Comparison of ENCODE assay signal across 20 cellular contexts in the genomic region with DNA sequence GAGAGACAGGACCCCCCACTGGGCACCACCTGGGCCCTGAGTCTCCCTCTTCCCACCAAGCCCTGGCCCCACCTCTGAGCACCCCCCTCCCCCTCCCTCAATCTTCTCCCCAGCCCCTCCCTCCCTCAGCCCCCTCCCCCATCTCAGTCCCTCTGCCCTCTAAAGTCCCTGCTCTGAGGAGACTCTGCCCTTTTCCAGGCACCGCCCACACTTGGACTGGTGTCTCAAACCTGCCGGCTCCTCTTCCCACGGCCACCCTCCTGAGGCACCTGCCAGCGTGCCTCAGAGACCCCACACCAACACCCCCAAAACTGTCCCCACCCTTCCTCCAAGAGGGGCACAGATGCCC. TPM values are rescaled to one million over a fixed set of nuclear protein-coding genes. Genes with fewer than 3 reads are reported as not detected.
A peak's percentile ranks its signal among the peaks of the same experiment; 100 is the strongest.
DNase-seq lines count a peak whose midpoint lies in the region; ATAC-seq, FAIRE-seq and TF ChIP-seq lines count a peak whose summit lies in the region.
"Had no signal": no experiment of that assay in that cellular context is flagged by ENCODE, and none has a peak within 500 bp of the region (broad histone marks: within the 10 kb centered on the region; RNA-seq: fewer than 3 reads in every experiment).

No MANE protein-coding gene starts in this region.

- POLR2A ChIA-PET in A549 (lab: Yijun Ruan, JAX), result no interaction called here

- no peaks in the 10 kb centered on the region for H3K36me3 ChIP-seq in GM23338 (ENCODE audit: insufficient read depth)
- H3K36me3 ChIP-seq in SK-N-MC (ENCODE audit: insufficient read depth, low read length), result no peaks in the 10 kb centered on the region
- H3K36me3 ChIP-seq: breast epithelium, SJCRH30, thyroid gland had no signal

- peaks cover 5% of the 10 kb centered on the region for H3K27me3 ChIP-seq in GM23338 (ENCODE audit: insufficient read depth)

- 37% methylated on average over 4 of the region's 4 CpGs for WGBS in A549 (ENCODE audit: missing lambda C conversion rate)

- TF ChIP-seq CTCF in A549 (IDR thresholded peaks at IDR 0.05) (no peak), GM23338 (conservative IDR thresholded peaks at IDR 0.05; ENCODE audit: low read depth in 2 of 2) (no peak)

- no peaks in the 10 kb centered on the region for H4K20me1 ChIP-seq in GM23338 (replicated peaks; ENCODE audit: insufficient read depth)

- no peaks in the 10 kb centered on the region for H3K79me2 ChIP-seq in GM23338 (replicated peaks; ENCODE audit: insufficient read depth)

- H3K27ac Mint-ChIP-seq in GM23338, result no peak overlapping the region
- H3K27ac Mint-ChIP-seq in activated T-cell treated with anti-CD3 and anti-CD28 coated beads, Interleukin-2, amount 50 U/mL, for 24 hours, result no peak overlapping the region
- H3K27ac Mint-ChIP-seq: CD8-positive, alpha-beta memory T cell had no signal

- H3K4me2 ChIP-seq in A549 (peak overlapping the region; percentile 91), GM23338 (peak overlapping the region; percentile 94)

- no peaks in the 10 kb centered on the region; the same call in 2 of the 3 replicates for H3K36me3 Mint-ChIP-seq in GM23338 (ENCODE audit: low read depth)
- no peaks in the 10 kb centered on the region for H3K36me3 Mint-ChIP-seq in activated T-cell treated with anti-CD3 and anti-CD28 coated beads, Interleukin-2, amount 50 U/mL, for 24 hours (ENCODE audit: low read depth)
- H3K36me3 Mint-ChIP-seq: CD8-positive, alpha-beta memory T cell had no signal

- ATAC-seq in A549, result peak in 1 of 2 experiments; percentile 5; a peak in 1 of 6 replicates
- peak; percentile 18 for ATAC-seq in GM23338
- ATAC-seq in esophagus mucosa, result no peak
- ATAC-seq: foreskin keratinocyte, left colon had no signal

- no peak for DNase-seq in A549 (ENCODE audit: low read depth in 1 of 2, low spot score in 1 of 2)
- DNase-seq in GM23338 (ENCODE audit: low spot score), result peak; percentile 60
- DNase-seq in SK-N-MC (ENCODE audit: low read depth, low spot score), result no peak
- no peak for DNase-seq in SIG-M5 treated with dmso at 0.1 percent for 504 hours (lab: John Stamatoyannopoulos, UW; ENCODE audit: unreplicated experiment)
- DNase-seq in NCI-H345 treated with DMSO at 0.1 percent for 48 hours (lab: John Stamatoyannopoulos, UW; ENCODE audit: unreplicated experiment), result no peak
- DNase-seq in activated T-cell treated with anti-CD3 and anti-CD28 coated beads, Interleukin-2, amount 50 U/mL, for 24 hours, result no peak
- DNase-seq: CD8-positive, alpha-beta memory T cell; dermis blood vessel endothelial cell; DND-41; foreskin keratinocyte; left colon; NCI-H1436; NCI-H526 treated with DMSO at 0.1 percent for 48 hours; SJCRH30; thyroid gland had no signal

- no peak for TF ChIP-seq EP300 in A549 (IDR thresholded peaks at IDR 0.05)

- no peak for TF ChIP-seq RAD21 in A549 (conservative IDR thresholded peaks at IDR 0.05 in 1 of 2, IDR thresholded peaks at IDR 0.05 in 1 of 2)

- H3K9me2 ChIP-seq in GM23338 (ENCODE audit: insufficient read depth), result no peaks in the 10 kb centered on the region

- H3F3A ChIP-seq in GM23338 (replicated peaks; ENCODE audit: low read depth), result peaks cover 3% of the 10 kb centered on the region

- H3K27ac ChIP-seq in A549 (peak overlapping the region in 1 of 2 experiments; percentile 77; a peak in 1 of 6 replicates), GM23338 (ENCODE audit: low read depth) (no peak overlapping the region), SK-N-MC (no peak overlapping the region)
- H3K27ac ChIP-seq: breast epithelium, epithelial cell of prostate, foreskin keratinocyte, SJCRH30, thyroid gland had no signal

- FAIRE-seq in A549 (lab: Jason Lieb, UNC), result no peak
- FAIRE-seq: HTR-8/SVneo had no signal

- H3K4me3 Mint-ChIP-seq in GM23338, result peak overlapping the region; percentile 54; the same call in 2 of the 3 replicates
- no peak overlapping the region for H3K4me3 Mint-ChIP-seq in activated T-cell treated with anti-CD3 and anti-CD28 coated beads, Interleukin-2, amount 50 U/mL, for 24 hours

- H2AFZ ChIP-seq in GM23338, result no peak overlapping the region

- peaks cover 26% of the 10 kb centered on the region for H3K27me3 Mint-ChIP-seq in GM23338 (ENCODE audit: insufficient read depth, low read depth, poor library complexity)
- H3K27me3 Mint-ChIP-seq in activated T-cell treated with anti-CD3 and anti-CD28 coated beads, Interleukin-2, amount 50 U/mL, for 24 hours, result peaks cover 47% of the 10 kb centered on the region

- peaks cover 12% of the 10 kb centered on the region; the same call in 2 of the 3 replicates for H3K4me1 ChIP-seq in A549
- H3K4me1 ChIP-seq in GM23338 (ENCODE audit: insufficient read depth), result peaks cover 32% of the 10 kb centered on the region
- H3K4me1 ChIP-seq: foreskin keratinocyte, SJCRH30 had no signal

- H3K4me1 Mint-ChIP-seq in GM23338, result peaks cover 36% of the 10 kb centered on the region
- peaks cover 12% of the 10 kb centered on the region for H3K4me1 Mint-ChIP-seq in activated T-cell treated with anti-CD3 and anti-CD28 coated beads, Interleukin-2, amount 50 U/mL, for 24 hours (ENCODE audit: low read depth)

- no peaks in the 10 kb centered on the region; the same call in 2 of the 3 replicates for H3K9me3 Mint-ChIP-seq in GM23338
- H3K9me3 Mint-ChIP-seq in activated T-cell treated with anti-CD3 and anti-CD28 coated beads, Interleukin-2, amount 50 U/mL, for 24 hours, result no peaks in the 10 kb centered on the region

- no peaks in the 10 kb centered on the region for H3K9me3 ChIP-seq in A549
- H3K9me3 ChIP-seq in SK-N-MC (ENCODE audit: low read depth, low read length), result no peaks in the 10 kb centered on the region
- no peaks in the 10 kb centered on the region for H3K9me3 ChIP-seq in iPS-18c (ENCODE audit: control insufficient read depth, insufficient read depth, low read length)
- H3K9me3 ChIP-seq: breast epithelium, SJCRH30, thyroid gland had no signal

- H3K9ac ChIP-seq in SK-N-MC (ENCODE audit: insufficient read length), result no peak overlapping the region

- peak overlapping the region; percentile 51; the same call in 2 of the 3 replicates for H3K4me3 ChIP-seq in A549
- H3K4me3 ChIP-seq in GM23338, result peak overlapping the region; percentile 61
- H3K4me3 ChIP-seq in SK-N-MC, result peak overlapping the region; percentile 81
- peak overlapping the region; percentile 53; the same call in 1 of the 2 replicates for H3K4me3 ChIP-seq in iPS-18c (ENCODE audit: insufficient read depth, low read depth, low read length)
- H3K4me3 ChIP-seq: SJCRH30 had no signal

- TF ChIP-seq POLR2A in A549 (IDR thresholded peaks at IDR 0.05; ENCODE audit: low read length), result no peak

- CTCF ChIA-PET in A549 (lab: Yijun Ruan, JAX), result interaction anchor here (1.7 to 4.6 kb wide), 3 partner anchors 14 to 90 kb away, joined by 3 to 33 read pairs (median 33); no protein-coding TSS in a partner anchor

TF ChIP-seq in A549, 52 proteins besides CTCF, POLR2A, EP300 and RAD21:
- no peak for TF ChIP-seq KDM5A (IDR thresholded peaks at IDR 0.05)
TF ChIP-seq in A549: peak in this region for 0.

TF ChIP-seq in GM23338, 12 proteins besides CTCF, POLR2A, EP300 and RAD21 (continues in another document):
- TF ChIP-seq, protein P1, sequence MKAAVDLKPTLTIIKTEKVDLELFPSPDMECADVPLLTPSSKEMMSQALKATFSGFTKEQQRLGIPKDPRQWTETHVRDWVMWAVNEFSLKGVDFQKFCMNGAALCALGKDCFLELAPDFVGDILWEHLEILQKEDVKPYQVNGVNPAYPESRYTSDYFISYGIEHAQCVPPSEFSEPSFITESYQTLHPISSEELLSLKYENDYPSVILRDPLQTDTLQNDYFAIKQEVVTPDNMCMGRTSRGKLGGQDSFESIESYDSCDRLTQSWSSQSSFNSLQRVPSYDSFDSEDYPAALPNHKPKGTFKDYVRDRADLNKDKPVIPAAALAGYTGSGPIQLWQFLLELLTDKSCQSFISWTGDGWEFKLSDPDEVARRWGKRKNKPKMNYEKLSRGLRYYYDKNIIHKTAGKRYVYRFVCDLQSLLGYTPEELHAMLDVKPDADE (IDR thresholded peaks at IDR 0.05), result no peak
- TF ChIP-seq NANOG (IDR thresholded peaks at IDR 0.05; ENCODE audit: borderline replicate concordance) (no peak), ZNF114 (CRISPR knock-in tag; IDR thresholded peaks at IDR 0.05) (no peak), EZH2 (IDR thresholded peaks at IDR 0.05; ENCODE audit: low read depth, unreplicated experiment) (no peak), CREB1 (CRISPR knock-in tag; IDR thresholded peaks at IDR 0.05; ENCODE audit: low read depth) (no peak), ZNF331 (CRISPR knock-in tag; IDR thresholded peaks at IDR 0.05; ENCODE audit: low read depth) (no peak)

RNA-seq across cellular contexts. Expression of gene HSPB1, which starts 34.7 kb away (rescaled TPM):
- polyA plus RNA-seq in A549 (2011; rRNA removed) (185 and 209 TPM in 2 replicates), A549 (2017; fragmentation: RNase III; extraction: RNeasy Plus Mini Kit Qiagen cat#74134 plus additional on column Dnase treatment) (547 to 666 TPM (median 620 TPM) in 3 replicates), GM23338 (2016; fragmentation: Nextera tagmentation; extraction: Ambion mirVana) (437 and 458 TPM in 2 replicates)
- polyA plus RNA-seq in A549 (2012; cell fraction: cytosol; rRNA removed), result 1,409 and 1,648 TPM in 2 replicates
- 1,259 and 1,748 TPM in 2 replicates for polyA plus RNA-seq in A549 (2012; cell fraction: nucleus; rRNA removed)
- polyA minus RNA-seq in A549 (2011; rRNA and poly(A)+ RNA removed), result 41.9 and 74.6 TPM in 2 replicates
- 47.5 and 48.1 TPM in 2 replicates for total RNA-seq in GM23338 (2014; rRNA removed; shearing (Covaris generic))
- 4,957 TPM for total RNA-seq in esophagus mucosa

Comparison
In these comparisons a context has a peak if more than half of its experiments do, and no peak if none do; other contexts are left out.
1. RNA of gene HSPB1, which starts 34.7 kb away (total RNA-seq): 4,957 TPM in esophagus mucosa (single experiment); 47.5 to 48.1 TPM in GM23338; every median in the first group is over 100 times any median in the second.
2. Peak in every context shown above with its lines, with median percentiles within 50 percentile points of each other: H3K4me3 ChIP-seq.